13 cellular contexts compared by ENCODE assay signal in the genomic region with DNA sequence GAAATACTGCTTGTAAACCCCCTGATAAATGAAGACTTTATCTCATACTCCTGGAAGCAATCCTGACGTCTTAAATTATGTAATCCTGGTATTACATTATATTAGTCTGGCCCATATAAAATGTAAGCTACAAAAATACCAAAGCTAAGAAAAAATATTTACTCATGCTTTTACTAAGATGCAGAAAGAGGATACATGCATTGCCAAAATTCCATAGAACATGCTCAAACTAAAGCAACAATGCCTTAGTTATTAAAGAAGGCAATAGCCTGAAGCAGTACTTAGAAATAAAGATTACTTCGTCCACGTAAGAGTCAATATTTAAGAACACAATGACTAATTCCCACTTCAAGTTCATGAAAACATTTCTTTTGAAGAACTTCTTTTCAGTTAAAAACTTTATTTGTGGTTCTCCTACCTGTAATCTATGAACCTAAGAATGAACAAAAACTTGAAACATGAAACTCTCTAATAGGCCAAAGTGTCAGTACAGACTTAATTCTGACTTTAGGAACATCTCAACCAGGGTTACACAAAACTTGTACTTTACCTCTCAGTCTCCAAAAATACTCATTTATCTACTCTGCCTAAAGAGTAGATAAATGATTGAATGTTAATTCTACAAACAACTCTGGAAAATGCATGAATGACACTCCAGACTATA.
A peak's percentile ranks its signal among the peaks of the same experiment; 100 is the strongest.
DNase-seq lines count a peak whose midpoint lies in the region; TF ChIP-seq lines count a peak whose summit lies in the region.
"Had no signal": no experiment of that assay in that cellular context is flagged by ENCODE, and none has a peak within 500 bp of the region (broad histone marks: within the 10 kb centered on the region; RNA-seq: fewer than 3 reads in every experiment).

No MANE protein-coding gene starts in this region.

- H3K4me1 ChIP-seq in PC-9 (replicated peaks; ENCODE audit: insufficient read depth) (peaks cover 25% of the 10 kb centered on the region), esophagus squamous epithelium (peaks cover 0 to 51% (median 16%) of the 10 kb centered on the region in 3 donors), Peyer's patch (peaks cover 0 to 14% (median 6%) of the 10 kb centered on the region in 4 donors)

- DNase-seq in COLO829 (ENCODE audit: low spot score) (peak; percentile 44), PC-9 (peak in 1 of 2 experiments; percentile 98), esophagus squamous epithelium (lab: John Stamatoyannopoulos, UW) (no peak), renal cortical epithelial cell (ENCODE audit: low read depth) (peak; percentile 59), NCI-H2227 (lab: John Stamatoyannopoulos, UW; ENCODE audit: unreplicated experiment) (no peak), LoVo (ENCODE audit: low spot score) (no peak), C1 segment of cervical spinal cord (lab: John Stamatoyannopoulos, UW) (no peak), Peyer's patch (no peak)
- DNase-seq: effector CD4-positive, alpha-beta T cell; NCI-H2081 treated with DMSO at 0.1 percent for 48 hours; NCI-H526 treated with DMSO at 0.1 percent for 48 hours; psoas muscle; stomach had no signal

- TF ChIP-seq POLR2A in esophagus squamous epithelium (IDR thresholded peaks at IDR 0.05) (no peak), Peyer's patch (IDR thresholded peaks at IDR 0.05) (no peak)

- no TSS peak for BruUV-seq in PC-9 (replicated peaks; lab: Mats Ljungman, UMichigan)

- 35 to 39% methylated on average over 3 of the region's 3 CpGs for whole genome bisulfite sequencing in esophagus squamous epithelium, 2 donors

- POLR2A ChIA-PET in PC-9 (lab: Charles Lee; ENCODE audit: unreplicated experiment) = interaction anchor here (0.5 to 0.7 kb wide), 3 partner anchors 35 to 656 kb away, joined by 3 to 5 read pairs (median 4); no protein-coding TSS in a partner anchor

- no peaks in the 10 kb centered on the region for H3K9me2 ChIP-seq in PC-9 (ENCODE audit: insufficient read depth)

- CTCF ChIA-PET in PC-9 (lab: Charles Lee) = interaction anchor here (0.5 kb wide), 1 partner anchor 574 kb away, joined by 4 read pairs; no protein-coding TSS in a partner anchor

- TF ChIP-seq CTCF in PC-9 (conservative IDR thresholded peaks at IDR 0.05) = no peak
- no peak for TF ChIP-seq CTCF in esophagus squamous epithelium (IDR thresholded peaks at IDR 0.05)
- no peak for TF ChIP-seq CTCF in Peyer's patch (IDR thresholded peaks at IDR 0.05)

- H3K27me3 ChIP-seq in PC-9 (ENCODE audit: insufficient read depth, low read depth) (no peaks in the 10 kb centered on the region), esophagus squamous epithelium (no peaks in the 10 kb centered on the region), Peyer's patch (no peaks in the 10 kb centered on the region)
- H3K27me3 ChIP-seq: stomach had no signal

- H3K4me2 ChIP-seq in PC-9 = peak overlapping the region; percentile 17

- H4K20me1 ChIP-seq in PC-9 (ENCODE audit: insufficient read depth) = no peaks in the 10 kb centered on the region

- intact Hi-C loops in PC-9 (cut with micrococcal nuclease; ENCODE audit: unreplicated experiment) = no loop called here
- intact Hi-C loops in esophagus squamous epithelium (cut with DNase I) = no loop called here

- H3K27ac ChIP-seq in PC-9 = peak overlapping the region; percentile 57
- peak overlapping the region in 3 of 4 donors; percentile 11 to 53 (median 31) for H3K27ac ChIP-seq in esophagus squamous epithelium
- H3K27ac ChIP-seq in Peyer's patch = no peak overlapping the region
- H3K27ac ChIP-seq: psoas muscle, stomach had no signal

- H3K79me2 ChIP-seq in PC-9 (ENCODE audit: low read depth) = no peaks in the 10 kb centered on the region

- H3K36me3 ChIP-seq in PC-9 (ENCODE audit: low read depth) (no peaks in the 10 kb centered on the region), esophagus squamous epithelium (peaks cover 0 to 4% (median 0%) of the 10 kb centered on the region in 3 donors), Peyer's patch (no peaks in the 10 kb centered on the region)

- H2AFZ ChIP-seq in PC-9 = no peak overlapping the region

- peaks cover 20% of the 10 kb centered on the region; the same call in 1 of the 2 replicates for H3F3A ChIP-seq in PC-9 (ENCODE audit: insufficient read depth, low read depth)

- H3K9me3 ChIP-seq in PC-9 (ENCODE audit: insufficient read depth, low read depth) = no peaks in the 10 kb centered on the region
- H3K9me3 ChIP-seq in esophagus squamous epithelium = no peaks in the 10 kb centered on the region
- no peaks in the 10 kb centered on the region for H3K9me3 ChIP-seq in Peyer's patch
- H3K9me3 ChIP-seq: psoas muscle, stomach had no signal

- H3K4me3 ChIP-seq in PC-9 = no peak overlapping the region
- H3K4me3 ChIP-seq in esophagus squamous epithelium = no peak overlapping the region
- no peak overlapping the region for H3K4me3 ChIP-seq in Peyer's patch
- H3K4me3 ChIP-seq: psoas muscle, stomach had no signal

Comparison
In these comparisons a context has a peak if more than half of its experiments do, and no peak if none do; other contexts are left out.
1. DNase-seq: peak in COLO829 (single experiment) and renal cortical epithelial cell (single experiment); none in esophagus squamous epithelium (single experiment), NCI-H2227 (single experiment), LoVo (single experiment), C1 segment of cervical spinal cord (0 of 14) and Peyer's patch (0 of 3).
2. H3K27ac ChIP-seq: peak in PC-9 (single experiment) and esophagus squamous epithelium (3 of 4); none in Peyer's patch (0 of 4).